1 cellular context compared by ENCODE assay signal in the genomic region with DNA sequence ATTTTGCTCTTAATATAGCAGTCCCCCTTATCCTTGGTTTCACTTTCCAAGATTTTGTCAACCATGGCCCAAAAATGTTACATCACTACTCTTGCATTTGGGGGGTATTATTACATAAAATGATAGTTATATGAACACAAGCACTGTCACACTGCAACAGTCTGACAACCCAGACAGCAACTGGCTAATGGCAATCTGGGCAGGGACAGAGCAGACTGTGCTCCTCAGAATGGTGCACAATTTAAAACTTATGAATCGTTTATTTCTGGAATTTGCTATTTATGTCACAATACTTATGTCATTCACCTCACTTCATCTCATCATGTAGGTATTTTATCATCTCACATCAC.
A peak's percentile ranks its signal among the peaks of the same experiment; 100 is the strongest.
TF ChIP-seq lines count a peak whose summit lies in the region.

No MANE protein-coding gene starts in this region.

TF ChIP-seq in IMR-90, 13 proteins besides CTCF, POLR2A, EP300 and RAD21:
- no peak for TF ChIP-seq NFE2L2 (IDR thresholded peaks at IDR 0.05; ENCODE audit: low read depth, low read length)
- no peak for TF ChIP-seq SMC3 (IDR thresholded peaks at IDR 0.05; ENCODE audit: low read depth, low read length)
- no peak for TF ChIP-seq CHD1 (IDR thresholded peaks at IDR 0.05; ENCODE audit: low read depth, low read length)
- 0 out of 2 replicates have a peak, but pooled peaks have one; percentile 18 for TF ChIP-seq CEBPB (IDR thresholded peaks at IDR 0.05; ENCODE audit: low read depth, low read length)
TF ChIP-seq in IMR-90: peak in this region for 1.
